In the genomic region with DNA sequence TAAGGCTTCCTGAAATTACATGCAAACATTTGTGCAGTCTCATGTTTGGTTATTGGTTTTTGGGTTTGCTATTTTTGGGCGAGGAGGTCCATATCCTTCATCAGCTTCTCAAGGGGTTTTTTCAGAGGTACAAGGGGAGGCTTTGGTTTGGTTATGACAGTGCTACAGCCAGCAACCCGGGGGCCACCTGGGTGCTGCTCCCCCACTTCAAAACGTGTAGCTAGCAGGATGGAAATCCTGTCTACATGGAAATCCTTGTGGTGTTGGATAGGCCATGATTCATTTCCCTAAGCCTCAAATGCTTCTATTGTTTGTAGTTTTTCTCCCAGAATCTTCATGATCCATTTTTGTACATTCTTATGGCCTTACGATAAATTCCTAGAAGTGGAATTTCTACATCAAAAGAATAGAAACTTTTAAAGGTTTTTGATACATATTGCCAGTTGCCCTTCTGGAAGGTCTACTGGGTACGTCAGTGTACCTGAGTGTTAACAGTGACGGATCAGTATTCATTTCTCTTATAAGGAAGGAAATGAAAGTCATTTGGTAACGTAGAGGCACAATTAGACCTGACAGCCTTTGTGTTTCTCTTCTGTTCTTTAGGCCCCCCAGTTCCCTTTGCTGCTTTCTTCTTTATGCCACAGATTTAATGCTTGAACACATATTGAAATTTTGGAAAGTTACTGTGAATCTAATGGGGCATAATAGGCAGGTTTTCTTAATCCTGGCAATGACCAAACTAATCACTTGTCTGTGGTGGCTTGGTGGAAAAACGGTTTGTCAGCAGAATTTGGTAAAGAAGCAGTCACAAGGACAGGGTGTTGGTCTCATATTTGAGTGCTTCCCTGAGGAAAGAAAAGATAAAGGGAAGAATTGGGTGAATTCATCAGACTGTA, we compare ENCODE assay signal across 11 cellular contexts.
DNase-seq lines count a peak whose midpoint lies in the region; ATAC-seq, FAIRE-seq and TF ChIP-seq lines count a peak whose summit lies in the region.
"Had no signal": no experiment of that assay in that cellular context is flagged by ENCODE, and none has a peak within 500 bp of the region (broad histone marks: within the 10 kb centered on the region; RNA-seq: fewer than 3 reads in every experiment).

No MANE protein-coding gene starts in this region.

- peak; percentile 5 to 45; a peak in 1 of 4 replicates for TF ChIP-seq EP300 in GM12878 (IDR thresholded peaks at IDR 0.05; ENCODE audit: borderline replicate concordance in 1 of 2, control insufficient read depth in 1 of 2, low read depth in 2 of 2, low read length in 2 of 2)

- H3K9me3 ChIP-seq in HEK293 (ENCODE audit: control insufficient read depth, insufficient read depth, low read depth, low read length) = no peaks in the 10 kb centered on the region
- H3K9me3 ChIP-seq in GM12878 (replicated peaks; ENCODE audit: control insufficient read depth, insufficient read depth, low read length) = no peaks in the 10 kb centered on the region

- no peak overlapping the region for H3K27ac ChIP-seq in HEK293 (ENCODE audit: extremely low read depth, low read depth, low read length)
- peak overlapping the region; percentile 84 for H3K27ac ChIP-seq in GM12878 (ENCODE audit: control insufficient read depth, insufficient read depth)

- no TSS peak for BruUV-seq in GM12878 (replicated peaks; lab: Mats Ljungman, UMichigan)

- in situ Hi-C loops in GM12878 (cut with MboI) = no loop called here

- RAD21 ChIA-PET in GM12878 (lab: Charles Lee; ENCODE audit: unreplicated experiment) = interaction anchor here (1.2 to 2.2 kb wide), 2 partner anchors 8 to 73 kb away, joined by 3 to 5 read pairs; no protein-coding TSS in a partner anchor

- no peak for TF ChIP-seq POLR2A in GM12878 (IDR thresholded peaks at IDR 0.05; ENCODE audit: low read depth, low read length)

- ATAC-seq in GM18499 (IDR thresholded peaks at IDR 0.05; ENCODE audit: insufficient read depth, unreplicated experiment) = peak; percentile 56
- peak; percentile 78 for ATAC-seq in GM12878
- no peak for ATAC-seq in HG03025 (IDR thresholded peaks at IDR 0.05; ENCODE audit: low FRiP score, unreplicated experiment)

- H3K9ac ChIP-seq in GM12878 (ENCODE audit: control insufficient read depth, insufficient read depth, low read length) = peak overlapping the region; percentile 36

- intact Hi-C loops in GM12878 (cut with micrococcal nuclease; ENCODE audit: unreplicated experiment) = loop anchor here (2.0 to 10.0 kb wide), 3 partner anchors 47 to 279 kb away; no protein-coding TSS in a partner anchor

- H3K4me1 ChIP-seq in HEK293 (ENCODE audit: control insufficient read depth, insufficient read depth, low read length) = no peaks in the 10 kb centered on the region
- H3K4me1 ChIP-seq in GM12878 (ENCODE audit: control insufficient read depth, insufficient read depth, low read length) = peaks cover 65% of the 10 kb centered on the region

- H3K4me3 ChIP-seq in HEK293 (ENCODE audit: low read depth, low read length) = no peak overlapping the region
- H3K4me3 ChIP-seq in GM12878 = peak overlapping the region; percentile 28; the same call in 1 of the 2 replicates
- no peak overlapping the region for H3K4me3 ChIP-seq in retinal pigment epithelial cell (ENCODE audit: low read length)
- H3K4me3 ChIP-seq: cardiac muscle cell had no signal

- CTCF ChIA-PET in HEK293 (lab: Yijun Ruan, JAX) = interaction anchor here (14.5 kb wide), 1 partner anchor 99 kb away, joined by 365 read pairs; no protein-coding TSS in a partner anchor
- CTCF ChIA-PET in GM12878 (lab: Yijun Ruan, JAX) = interaction anchor here (1.0 to 8.5 kb wide), 8 partner anchors 50 to 104 kb away, joined by 3 to 190 read pairs (median 4); no protein-coding TSS in a partner anchor

- DNase-seq in GM12878 (ENCODE audit: low read depth, low spot score) (peak; percentile 64), retinal pigment epithelial cell (ENCODE audit: low read depth) (peak; percentile 38), DMS153 (lab: John Stamatoyannopoulos, UW) (no peak), medulla oblongata (ENCODE audit: extremely low spot score) (no peak)
- DNase-seq: NCI-H187 treated with DMSO at 0.1 percent for 48 hours; stimulated activated CD4-positive, alpha-beta T cell treated with anti-CD3 and anti-CD28 coated beads, Interleukin-4, amount 100 ng/mL, for 1 hour had no signal

- SMC1A ChIA-PET in GM12878 (lab: Charles Lee; ENCODE audit: uncharacterized antibody, unreplicated experiment) = interaction anchor here (1.4 kb wide), 1 partner anchor 55 kb away, joined by 4 read pairs; no protein-coding TSS in a partner anchor

- no peaks in the 10 kb centered on the region for H4K20me1 ChIP-seq in GM12878 (ENCODE audit: control insufficient read depth, insufficient read depth)

- POLR2A ChIA-PET in HEK293 (lab: Yijun Ruan, JAX) (no interaction called here), GM12878 (lab: Charles Lee) (no interaction called here)

- TF ChIP-seq CTCF in HEK293 (tag by site-specific recombination; IDR thresholded peaks at IDR 0.05) (no peak), GM12878 (IDR thresholded peaks at IDR 0.05 in 2 of 3, conservative IDR thresholded peaks at IDR 0.05 in 1 of 3; ENCODE audit: control insufficient read depth in 2 of 3, extremely low read depth in 1 of 3, insufficient read depth in 1 of 3, low read depth in 3 of 3, low read length in 3 of 3) (no peak), retinal pigment epithelial cell (conservative IDR thresholded peaks at IDR 0.05; ENCODE audit: low read depth, low read length) (no peak)

- H3K36me3 ChIP-seq in HEK293 (ENCODE audit: control insufficient read depth in 2 of 2, insufficient read depth in 1 of 2, low read length in 2 of 2) (no peaks in the 10 kb centered on the region), GM12878 (ENCODE audit: control insufficient read depth in 2 of 2, insufficient read depth in 2 of 2, low read length in 1 of 2) (no peaks in the 10 kb centered on the region)
- H3K36me3 ChIP-seq: cardiac muscle cell had no signal

- peak; percentile 59 for FAIRE-seq in GM12878 (lab: Jason Lieb, UNC)
- FAIRE-seq: islet of Langerhans had no signal

- peak overlapping the region; percentile 48 for H2AFZ ChIP-seq in GM12878 (ENCODE audit: control insufficient read depth, low read depth, low read length)

- no peaks in the 10 kb centered on the region for H3K27me3 ChIP-seq in GM12878 (replicated peaks in 1 of 2; ENCODE audit: control insufficient read depth in 2 of 2, insufficient read depth in 2 of 2, low read length in 1 of 2)
- H3K27me3 ChIP-seq: cardiac muscle cell had no signal

- WGBS in GM12878 (ENCODE audit: insufficient coverage, insufficient replicate concordance, low lambda C conversion rate, missing lambda C conversion rate) = 2% methylated on average over 8 of the region's 8 CpGs

- H3K4me2 ChIP-seq in GM12878 (ENCODE audit: control insufficient read depth, insufficient read depth) = peak overlapping the region; percentile 96

- TF ChIP-seq RAD21 in GM12878 (IDR thresholded peaks at IDR 0.05; ENCODE audit: insufficient read depth, low read depth, low read length) = no peak

- peaks cover 45% of the 10 kb centered on the region for H3K79me2 ChIP-seq in GM12878 (ENCODE audit: control insufficient read depth, insufficient read depth, low read length)

TF ChIP-seq in HEK293, 187 proteins besides CTCF, POLR2A, EP300 and RAD21 (continues in another document):
- TF ChIP-seq ZNF324 (tag by site-specific recombination; IDR thresholded peaks at IDR 0.05) = no peak

TF ChIP-seq in GM12878, 131 proteins besides CTCF, POLR2A, EP300 and RAD21 (continues in another document):
- peak; percentile 61; the same call in 1 of the 2 replicates for TF ChIP-seq PAX5 (IDR thresholded peaks at IDR 0.05; ENCODE audit: borderline replicate concordance, low read depth, low read length)
- TF ChIP-seq RUNX3 (IDR thresholded peaks at IDR 0.05; ENCODE audit: low read length) = peak; percentile 94
- peak; percentile 59 for TF ChIP-seq IKZF1 (conservative IDR thresholded peaks at IDR 0.05)
- 0 out of 2 replicates have a peak, but pooled peaks have one; percentile 9 for TF ChIP-seq ATF7 (IDR thresholded peaks at IDR 0.05; ENCODE audit: low read depth)
- TF ChIP-seq MYC (IDR thresholded peaks at IDR 0.05; ENCODE audit: insufficient read depth, insufficient read length, insufficient replicate concordance, low read length, severe bottlenecking) = no peak
- TF ChIP-seq MEF2B (IDR thresholded peaks at IDR 0.05; ENCODE audit: partially characterized antibody, poor library complexity, severe bottlenecking) = peak; percentile 78
- TF ChIP-seq TCF3 (IDR thresholded peaks at IDR 0.05; ENCODE audit: borderline replicate concordance, insufficient read depth, low read depth, low read length) = peak; percentile 81; the same call in 1 of the 2 replicates
- peak; percentile 96 for TF ChIP-seq NFIC (IDR thresholded peaks at IDR 0.05; ENCODE audit: low read depth, low read length)
- TF ChIP-seq IKZF2 (IDR thresholded peaks at IDR 0.05) = peak; percentile 58 to 77
- no peak for TF ChIP-seq ZSCAN29 (IDR thresholded peaks at IDR 0.05)
- peak in 1 of 2 experiments; percentile 67; a peak in 1 of 4 replicates for TF ChIP-seq CEBPB (IDR thresholded peaks at IDR 0.05; ENCODE audit: borderline replicate concordance in 1 of 2, low read depth in 2 of 2, low read length in 2 of 2)

Comparison
In these comparisons a context has a peak if more than half of its experiments do, and no peak if none do; other contexts are left out.
1. DNase-seq: peak in GM12878 (single experiment) and retinal pigment epithelial cell (single experiment); none in DMS153 (single experiment) and medulla oblongata (single experiment).